17 cellular contexts compared by ENCODE assay signal in the genomic region with DNA sequence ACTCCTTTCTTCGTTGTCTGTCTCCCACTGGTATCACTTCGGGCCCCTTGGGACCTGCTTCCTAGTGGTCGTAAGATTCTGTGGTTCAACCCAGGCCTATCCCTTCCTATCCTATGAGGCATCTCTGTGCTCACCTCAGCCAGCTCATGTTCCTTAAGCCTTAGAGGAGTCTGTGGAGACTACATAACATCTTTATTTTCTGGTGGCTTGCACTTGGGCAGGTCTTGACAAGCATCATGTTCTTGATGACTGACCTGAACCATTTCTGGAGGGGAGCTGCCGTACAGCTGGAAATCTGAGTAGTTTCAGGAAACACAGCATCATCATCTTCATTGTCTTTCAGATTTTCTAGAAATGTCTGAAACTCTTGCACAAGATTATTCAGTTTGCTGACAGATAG.
A peak's percentile ranks its signal among the peaks of the same experiment; 100 is the strongest.
DNase-seq lines count a peak whose midpoint lies in the region; ATAC-seq, FAIRE-seq and TF ChIP-seq lines count a peak whose summit lies in the region.
"Had no signal": no experiment of that assay in that cellular context is flagged by ENCODE, and none has a peak within 500 bp of the region (broad histone marks: within the 10 kb centered on the region; RNA-seq: fewer than 3 reads in every experiment).

No MANE protein-coding gene starts in this region.

- no peaks in the 10 kb centered on the region for H3K27me3 Mint-ChIP-seq in activated CD4-positive, alpha-beta T cell treated with anti-CD3 and anti-CD28 coated beads, Interleukin-2, amount 10 ng/mL, durations not matched to agents 7 days and 5 days
- H3K27me3 Mint-ChIP-seq: activated CD8-positive, alpha-beta T cell treated with anti-CD3 and anti-CD28 coated beads for 36 hours had no signal

- H3K27me3 ChIP-seq in GM12878 (replicated peaks in 1 of 2; ENCODE audit: control insufficient read depth in 2 of 2, insufficient read depth in 2 of 2, low read length in 1 of 2) (no peaks in the 10 kb centered on the region), fibroblast of lung (ENCODE audit: control insufficient read depth, insufficient read depth, low read length) (no peaks in the 10 kb centered on the region), gastrocnemius medialis (no peaks in the 10 kb centered on the region)

- SMC1A ChIA-PET in GM12878 (lab: Charles Lee; ENCODE audit: uncharacterized antibody, unreplicated experiment) = interaction anchor here (0.9 kb wide), 1 partner anchor 37 kb away, joined by 3 read pairs; no protein-coding TSS in a partner anchor

- ATAC-seq in GM12878 (no peak), gastrocnemius medialis (no peak), HG02798 (IDR thresholded peaks at IDR 0.05; ENCODE audit: poor library complexity, unreplicated experiment) (no peak)
- ATAC-seq: activated CD8-positive, alpha-beta T cell treated with anti-CD3 and anti-CD28 coated beads for 36 hours; K562 had no signal

- POLR2A ChIA-PET in GM12878 (lab: Charles Lee) = interaction anchor here (0.5 to 0.7 kb wide), 3 partner anchors 89 to 576 kb away, joined by 3 to 6 read pairs (median 5); no protein-coding TSS in a partner anchor
- POLR2A ChIA-PET in activated CD4-positive, alpha-beta T cell treated with anti-CD3 and anti-CD28 coated beads, Interleukin-2, amount 10 ng/mL, durations not matched to agents 7 days and 5 days (lab: Charles Lee) = no interaction called here

- intact Hi-C loops in GM12878 (cut with micrococcal nuclease; ENCODE audit: unreplicated experiment) = no loop called here
- intact Hi-C loops in gastrocnemius medialis (cut with DNase I; ENCODE audit: low total_unique reads) = no loop called here

- H3K4me1 ChIP-seq in GM12878 (ENCODE audit: control insufficient read depth, insufficient read depth, low read length) (peaks cover 4% of the 10 kb centered on the region), fibroblast of lung (ENCODE audit: control insufficient read depth, extremely low read depth, insufficient read depth, low read length) (peaks cover 15% of the 10 kb centered on the region), gastrocnemius medialis (peaks cover 13 to 14% of the 10 kb centered on the region in 2 donors)

- no TSS peak for BruUV-seq in GM12878 (replicated peaks; lab: Mats Ljungman, UMichigan)

- H3K4me1 Mint-ChIP-seq in activated CD4-positive, alpha-beta T cell treated with anti-CD3 and anti-CD28 coated beads, Interleukin-2, amount 10 ng/mL, durations not matched to agents 7 days and 5 days = peaks cover 3% of the 10 kb centered on the region

- H3K9me3 ChIP-seq in GM12878 (replicated peaks; ENCODE audit: control insufficient read depth, insufficient read depth, low read length) (peaks cover 2% of the 10 kb centered on the region; the same call in 2 of the 3 replicates), fibroblast of lung (ENCODE audit: control insufficient read depth, insufficient read depth, low read depth, low read length) (no peaks in the 10 kb centered on the region), gastrocnemius medialis (no peaks in the 10 kb centered on the region)

- 51% methylated on average over 4 of the region's 4 CpGs for WGBS in GM12878 (ENCODE audit: insufficient coverage, insufficient replicate concordance, low lambda C conversion rate, missing lambda C conversion rate)

- H3K9ac ChIP-seq in GM12878 (ENCODE audit: control insufficient read depth, insufficient read depth, low read length) (no peak overlapping the region), fibroblast of lung (ENCODE audit: insufficient read depth, low read length) (no peak overlapping the region)

- TF ChIP-seq CTCF in GM13977 (IDR thresholded peaks at IDR 0.05; ENCODE audit: extremely low read depth, insufficient read depth, missing control alignments) = no peak
- TF ChIP-seq CTCF in GM12878 (IDR thresholded peaks at IDR 0.05 in 2 of 3, conservative IDR thresholded peaks at IDR 0.05 in 1 of 3; ENCODE audit: control insufficient read depth in 2 of 3, extremely low read depth in 1 of 3, insufficient read depth in 1 of 3, low read depth in 3 of 3, low read length in 3 of 3) = no peak
- TF ChIP-seq CTCF in fibroblast of lung (conservative IDR thresholded peaks at IDR 0.05 in 1 of 2, IDR thresholded peaks at IDR 0.05 in 1 of 2; ENCODE audit: low read depth in 1 of 2, low read length in 2 of 2) = no peak
- TF ChIP-seq CTCF in gastrocnemius medialis (IDR thresholded peaks at IDR 0.05 in 4 of 5, conservative IDR thresholded peaks at IDR 0.05 in 1 of 5) = no peak

- H3K79me2 ChIP-seq in GM12878 (ENCODE audit: control insufficient read depth, insufficient read depth, low read length) = no peaks in the 10 kb centered on the region
- H3K79me2 ChIP-seq in fibroblast of lung (ENCODE audit: control insufficient read depth, insufficient read depth, low read length) = peaks cover 26% of the 10 kb centered on the region

- H3K4me3 ChIP-seq in GM12878 = no peak overlapping the region
- no peak overlapping the region for H3K4me3 ChIP-seq in fibroblast of lung (replicated peaks in 1 of 4; ENCODE audit: control extremely low read depth in 1 of 4, insufficient read depth in 1 of 4, low read depth in 3 of 4, low read length in 4 of 4)
- H3K4me3 ChIP-seq in gastrocnemius medialis = no peak overlapping the region
- H3K4me3 ChIP-seq: K562 had no signal

- no peak overlapping the region for H3K4me2 ChIP-seq in GM12878 (ENCODE audit: control insufficient read depth, insufficient read depth)
- H3K4me2 ChIP-seq in fibroblast of lung (ENCODE audit: extremely low read depth, insufficient read depth, low read length) = no peak overlapping the region

- H3K36me3 Mint-ChIP-seq in activated CD4-positive, alpha-beta T cell treated with anti-CD3 and anti-CD28 coated beads, Interleukin-2, amount 10 ng/mL, durations not matched to agents 7 days and 5 days (ENCODE audit: low read depth) = peaks cover 2% of the 10 kb centered on the region
- H3K36me3 Mint-ChIP-seq: CD4-positive, alpha-beta memory T cell had no signal

- H4K20me1 ChIP-seq in GM12878 (ENCODE audit: control insufficient read depth, insufficient read depth) (no peaks in the 10 kb centered on the region), fibroblast of lung (ENCODE audit: control insufficient read depth, extremely low read depth, insufficient read depth, low read length) (no peaks in the 10 kb centered on the region)

- TF ChIP-seq EP300 in GM12878 (IDR thresholded peaks at IDR 0.05; ENCODE audit: borderline replicate concordance in 1 of 2, control insufficient read depth in 1 of 2, low read depth in 2 of 2, low read length in 2 of 2) = no peak

- H2AFZ ChIP-seq in GM12878 (ENCODE audit: control insufficient read depth, low read depth, low read length) = no peak overlapping the region
- no peak overlapping the region for H2AFZ ChIP-seq in fibroblast of lung (ENCODE audit: low read length)

- no peak overlapping the region for H3K4me3 Mint-ChIP-seq in activated CD4-positive, alpha-beta T cell treated with anti-CD3 and anti-CD28 coated beads, Interleukin-2, amount 10 ng/mL, durations not matched to agents 7 days and 5 days
- H3K4me3 Mint-ChIP-seq: activated CD8-positive, alpha-beta T cell treated with anti-CD3 and anti-CD28 coated beads for 36 hours; CD4-positive, alpha-beta memory T cell had no signal

- no peak overlapping the region for H3K27ac ChIP-seq in GM12878 (ENCODE audit: control insufficient read depth, insufficient read depth)
- H3K27ac ChIP-seq in fibroblast of lung (ENCODE audit: insufficient read depth, low read length) = peak overlapping the region; percentile 51
- peak overlapping the region; percentile 0 to 57 (median 35) for H3K27ac ChIP-seq in gastrocnemius medialis
- H3K27ac ChIP-seq: WERI-Rb-1 had no signal

- TF ChIP-seq POLR2A in GM12878 (IDR thresholded peaks at IDR 0.05; ENCODE audit: low read depth, low read length) (no peak), gastrocnemius medialis (IDR thresholded peaks at IDR 0.05) (no peak)

- DNase-seq in GM13977 (ENCODE audit: low spot score) (peak; percentile 15), GM12878 (ENCODE audit: low read depth, low spot score) (no peak), fibroblast of lung (ENCODE audit: low read depth in 2 of 2) (no peak), gastrocnemius medialis (no peak), glomerular visceral epithelial cell (ENCODE audit: extremely low spot score) (no peak)
- no peak for DNase-seq in activated CD4-positive, alpha-beta T cell treated with anti-CD3 and anti-CD28 coated beads for 4 hours
- DNase-seq in activated CD4-positive, alpha-beta T cell treated with anti-CD3 and anti-CD28 coated beads, Interleukin-2, amount 10 ng/mL, durations not matched to agents 7 days and 5 days = no peak
- DNase-seq: CD4-positive, alpha-beta memory T cell; kidney glomerular epithelial cell; NCI-H1092; NCI-H2171; NCI-H82; stimulated activated naive CD4-positive, alpha-beta T cell treated with Interleukin-2 at 50 U/mL for 16 hours; WERI-Rb-1 had no signal

- H3K36me3 ChIP-seq in GM12878 (ENCODE audit: control insufficient read depth in 2 of 2, insufficient read depth in 2 of 2, low read length in 1 of 2) = peaks cover 0 to 4% of the 10 kb centered on the region in 2 experiments; a peak in 1 of 4 replicates
- no peaks in the 10 kb centered on the region for H3K36me3 ChIP-seq in fibroblast of lung (ENCODE audit: control insufficient read depth, insufficient read depth, low read length)
- no peaks in the 10 kb centered on the region for H3K36me3 ChIP-seq in gastrocnemius medialis
- H3K36me3 ChIP-seq: WERI-Rb-1 had no signal

- H3K27ac Mint-ChIP-seq in activated CD4-positive, alpha-beta T cell treated with anti-CD3 and anti-CD28 coated beads, Interleukin-2, amount 10 ng/mL, durations not matched to agents 7 days and 5 days = no peak overlapping the region
- H3K27ac Mint-ChIP-seq: activated CD8-positive, alpha-beta T cell treated with anti-CD3 and anti-CD28 coated beads for 36 hours; CD4-positive, alpha-beta memory T cell had no signal

- CTCF ChIA-PET in GM12878 (lab: Yijun Ruan, JAX) = interaction anchor here (0.6 to 0.9 kb wide), 2 partner anchors 35 to 159 kb away, joined by 3 read pairs; no protein-coding TSS in a partner anchor
- CTCF ChIA-PET in activated CD4-positive, alpha-beta T cell treated with anti-CD3 and anti-CD28 coated beads, Interleukin-2, amount 10 ng/mL, durations not matched to agents 7 days and 5 days (lab: Charles Lee) = interaction anchor here (0.6 to 0.7 kb wide), 3 partner anchors 46 to 138 kb away, joined by 3 to 4 read pairs (median 3); no protein-coding TSS in a partner anchor

- peak; percentile 35 for FAIRE-seq in GM12878 (lab: Jason Lieb, UNC)
- FAIRE-seq: K562 had no signal

- in situ Hi-C loops in GM13977 (cut with MboI; ENCODE audit: low pct_unique_long_range_greater_than_20kb, low sequenced_read_pairs, unreplicated experiment) = no loop called here
- in situ Hi-C loops in GM12878 (cut with MboI) = no loop called here
- in situ Hi-C loops in gastrocnemius medialis (cut with MboI; ENCODE audit: low sequenced_read_pairs in 4 of 4) = no loop called here

- RAD21 ChIA-PET in GM12878 (lab: Charles Lee; ENCODE audit: unreplicated experiment) = no interaction called here

- peaks cover 4% of the 10 kb centered on the region for H3K9me3 Mint-ChIP-seq in activated CD4-positive, alpha-beta T cell treated with anti-CD3 and anti-CD28 coated beads, Interleukin-2, amount 10 ng/mL, durations not matched to agents 7 days and 5 days

- TF ChIP-seq RAD21 in GM12878 (IDR thresholded peaks at IDR 0.05; ENCODE audit: insufficient read depth, low read depth, low read length) = no peak

TF ChIP-seq in GM12878, 131 proteins besides CTCF, POLR2A, EP300 and RAD21 (continues in another document):
- TF ChIP-seq KDM1A (IDR thresholded peaks at IDR 0.05; ENCODE audit: borderline replicate concordance) (no peak), NR2F1 (conservative IDR thresholded peaks at IDR 0.05) (no peak)
